In genomic region chr13:73465629-73465974, GRCh38 we compare ENCODE assay signal across 10 cellular contexts.
DNase-seq lines count a peak whose midpoint lies in the region; ATAC-seq and TF ChIP-seq lines count a peak whose summit lies in the region.
"Had no signal": no experiment of that assay in that cellular context is flagged by ENCODE, and none has a peak within 500 bp of the region (broad histone marks: within the 10 kb centered on the region; RNA-seq: fewer than 3 reads in every experiment).

No MANE protein-coding gene starts in this region.

- ATAC-seq in GM23338 (no peak), gastrocnemius medialis (peak; percentile 41 to 57)
- no peak for ATAC-seq in CD4-positive, alpha-beta T cell (ENCODE audit: poor library complexity)

- H3K36me3 ChIP-seq in GM23338 (ENCODE audit: insufficient read depth) (no peaks in the 10 kb centered on the region; the same call in 1 of the 2 replicates), SK-N-SH (replicated peaks in 1 of 2; ENCODE audit: control insufficient read depth in 1 of 2, insufficient read depth in 2 of 2, low read length in 1 of 2) (no peaks in the 10 kb centered on the region), fibroblast of lung (ENCODE audit: control insufficient read depth, insufficient read depth, low read length) (no peaks in the 10 kb centered on the region), gastrocnemius medialis (no peaks in the 10 kb centered on the region), spleen (no peaks in the 10 kb centered on the region)

- intact Hi-C loops in gastrocnemius medialis (cut with DNase I; ENCODE audit: low total_unique reads) (loop anchor here (2.0 to 5.0 kb wide), 2 partner anchors 15 to 67 kb away; no protein-coding TSS in a partner anchor), spleen (cut with DNase I; ENCODE audit: low total_unique reads) (no loop called here)
- intact Hi-C loops in CD4-positive, alpha-beta T cell (cut with DNase I, micrococcal nuclease), result no loop called here

- H3K27me3 ChIP-seq in GM23338 (ENCODE audit: insufficient read depth) (no peaks in the 10 kb centered on the region), SK-N-SH (ENCODE audit: insufficient read depth) (no peaks in the 10 kb centered on the region), fibroblast of lung (ENCODE audit: control insufficient read depth, insufficient read depth, low read length) (no peaks in the 10 kb centered on the region), gastrocnemius medialis (no peaks in the 10 kb centered on the region), spleen (replicated peaks in 1 of 7) (no peaks in the 10 kb centered on the region)
- no peaks in the 10 kb centered on the region for H3K27me3 ChIP-seq in CD4-positive, alpha-beta T cell (ENCODE audit: control insufficient read depth, insufficient read depth, low read length)

- POLR2A ChIA-PET in SK-N-SH (lab: Yijun Ruan, JAX), result no interaction called here
- POLR2A ChIA-PET in CD4-positive, alpha-beta T cell (lab: Charles Lee), result no interaction called here

- H3K4me1 ChIP-seq in GM23338 (ENCODE audit: insufficient read depth) (no peaks in the 10 kb centered on the region), SK-N-SH (ENCODE audit: control insufficient read depth in 1 of 2, insufficient read depth in 2 of 2, low read depth in 1 of 2, low read length in 1 of 2) (peaks cover 0 to 2% of the 10 kb centered on the region in 2 experiments; a peak in 1 of 4 replicates), fibroblast of lung (ENCODE audit: control insufficient read depth, extremely low read depth, insufficient read depth, low read length) (no peaks in the 10 kb centered on the region), gastrocnemius medialis (peaks cover 4 to 16% of the 10 kb centered on the region in 2 donors), spleen (no peaks in the 10 kb centered on the region)

- H4K20me1 ChIP-seq in GM23338 (replicated peaks; ENCODE audit: insufficient read depth) (no peaks in the 10 kb centered on the region), SK-N-SH (ENCODE audit: insufficient read depth) (no peaks in the 10 kb centered on the region), fibroblast of lung (ENCODE audit: control insufficient read depth, extremely low read depth, insufficient read depth, low read length) (no peaks in the 10 kb centered on the region)

- H3K4me2 ChIP-seq in GM23338, result no peak overlapping the region
- no peak overlapping the region for H3K4me2 ChIP-seq in SK-N-SH
- no peak overlapping the region for H3K4me2 ChIP-seq in fibroblast of lung (ENCODE audit: extremely low read depth, insufficient read depth, low read length)

- no peak overlapping the region for H3K27ac Mint-ChIP-seq in GM23338
- H3K27ac Mint-ChIP-seq in CD4-positive, alpha-beta T cell, result no peak overlapping the region

- H3K9me3 ChIP-seq in SK-N-SH (no peaks in the 10 kb centered on the region), fibroblast of lung (ENCODE audit: control insufficient read depth, insufficient read depth, low read depth, low read length) (no peaks in the 10 kb centered on the region), gastrocnemius medialis (no peaks in the 10 kb centered on the region), spleen (no peaks in the 10 kb centered on the region)
- H3K9me3 ChIP-seq in CD4-positive, alpha-beta T cell (ENCODE audit: control insufficient read depth, low read length), result no peaks in the 10 kb centered on the region

- H3K79me2 ChIP-seq in GM23338 (replicated peaks; ENCODE audit: insufficient read depth) (no peaks in the 10 kb centered on the region), SK-N-SH (ENCODE audit: insufficient read depth) (no peaks in the 10 kb centered on the region), fibroblast of lung (ENCODE audit: control insufficient read depth, insufficient read depth, low read length) (no peaks in the 10 kb centered on the region)

- H3K9ac ChIP-seq in SK-N-SH, result no peak overlapping the region
- H3K9ac ChIP-seq in fibroblast of lung (ENCODE audit: insufficient read depth, low read length), result no peak overlapping the region

- TF ChIP-seq POLR2A in gastrocnemius medialis (IDR thresholded peaks at IDR 0.05), result no peak
- TF ChIP-seq POLR2A in spleen (IDR thresholded peaks at IDR 0.05), result no peak

- H3K27me3 Mint-ChIP-seq in GM23338 (ENCODE audit: insufficient read depth, low read depth, poor library complexity), result no peaks in the 10 kb centered on the region
- no peaks in the 10 kb centered on the region for H3K27me3 Mint-ChIP-seq in CD4-positive, alpha-beta T cell

- WGBS in SK-N-SH (ENCODE audit: low lambda C conversion rate), result 16% methylated on average over 3 of the region's 3 CpGs
- 34 to 54% (median 39%) methylated on average over 3 of the region's 3 CpGs for WGBS in spleen, 5 donors

- DNase-seq in GM23338 (ENCODE audit: low spot score) (no peak), SK-N-SH (no peak), fibroblast of lung (ENCODE audit: low read depth in 2 of 2) (peak; percentile 27 to 64), gastrocnemius medialis (no peak), NCI-H2171 (lab: John Stamatoyannopoulos, UW) (no peak), NCI-H2196 treated with DMSO at 0.1 percent for 48 hours (lab: John Stamatoyannopoulos, UW; ENCODE audit: unreplicated experiment) (no peak), spleen (no peak)
- no peak for DNase-seq in CD4-positive, alpha-beta T cell
- DNase-seq: anterior cingulate cortex had no signal

- no peak overlapping the region for H3K27ac ChIP-seq in GM23338 (ENCODE audit: low read depth)
- no peak overlapping the region; a peak in 2 of 4 replicates for H3K27ac ChIP-seq in SK-N-SH (ENCODE audit: low read depth in 2 of 2, low read length in 1 of 2)
- no peak overlapping the region for H3K27ac ChIP-seq in fibroblast of lung (ENCODE audit: insufficient read depth, low read length)
- H3K27ac ChIP-seq in gastrocnemius medialis, result peak overlapping the region; percentile 62 to 80 (median 78)
- H3K27ac ChIP-seq in CD4-positive, alpha-beta T cell (ENCODE audit: low read depth, low read length), result no peak overlapping the region
- H3K27ac ChIP-seq in spleen, result no peak overlapping the region

- no peaks in the 10 kb centered on the region; the same call in 1 of the 2 replicates for H3K9me2 ChIP-seq in GM23338 (ENCODE audit: insufficient read depth)
- H3K9me2 ChIP-seq in SK-N-SH, result no peaks in the 10 kb centered on the region

- CTCF ChIA-PET in SK-N-SH (lab: Yijun Ruan, JAX), result no interaction called here
- CTCF ChIA-PET in CD4-positive, alpha-beta T cell (lab: Charles Lee), result no interaction called here

- H2AFZ ChIP-seq in GM23338, result peak overlapping the region; percentile 15; the same call in 1 of the 2 replicates
- H2AFZ ChIP-seq in SK-N-SH (ENCODE audit: low read depth), result peak overlapping the region; percentile 68; the same call in 1 of the 2 replicates
- no peak overlapping the region for H2AFZ ChIP-seq in fibroblast of lung (ENCODE audit: low read length)

- TF ChIP-seq EP300 in SK-N-SH (IDR thresholded peaks at IDR 0.05; ENCODE audit: borderline replicate concordance in 1 of 2, low read depth in 1 of 2, low read length in 1 of 2), result no peak

- TF ChIP-seq CTCF in GM23338 (conservative IDR thresholded peaks at IDR 0.05; ENCODE audit: low read depth in 2 of 2) (no peak), SK-N-SH (IDR thresholded peaks at IDR 0.05) (peak; percentile 16; the same call in 1 of the 2 replicates), fibroblast of lung (conservative IDR thresholded peaks at IDR 0.05 in 1 of 2, IDR thresholded peaks at IDR 0.05 in 1 of 2; ENCODE audit: low read depth in 1 of 2, low read length in 2 of 2) (no peak), gastrocnemius medialis (IDR thresholded peaks at IDR 0.05 in 4 of 5, conservative IDR thresholded peaks at IDR 0.05 in 1 of 5) (no peak), spleen (IDR thresholded peaks at IDR 0.05 in 8 of 11, conservative IDR thresholded peaks at IDR 0.05 in 3 of 11) (no peak)
- no peak for TF ChIP-seq CTCF in CD4-positive, alpha-beta T cell (IDR thresholded peaks at IDR 0.05)

- no peaks in the 10 kb centered on the region for H3K36me3 Mint-ChIP-seq in GM23338 (ENCODE audit: low read depth)
- no peaks in the 10 kb centered on the region for H3K36me3 Mint-ChIP-seq in CD4-positive, alpha-beta T cell (ENCODE audit: low read depth)

- H3K4me1 Mint-ChIP-seq in GM23338, result no peaks in the 10 kb centered on the region
- no peaks in the 10 kb centered on the region for H3K4me1 Mint-ChIP-seq in CD4-positive, alpha-beta T cell (ENCODE audit: low read depth)
- H3K4me1 Mint-ChIP-seq: neural crest cell had no signal

- H3K4me3 ChIP-seq in GM23338 (no peak overlapping the region), SK-N-SH (ENCODE audit: low read depth in 2 of 2, low read length in 1 of 2) (no peak overlapping the region), fibroblast of lung (replicated peaks in 1 of 4; ENCODE audit: control extremely low read depth in 1 of 4, insufficient read depth in 1 of 4, low read depth in 3 of 4, low read length in 4 of 4) (no peak overlapping the region), gastrocnemius medialis (no peak overlapping the region), spleen (no peak overlapping the region)

- in situ Hi-C loops in gastrocnemius medialis (cut with MboI; ENCODE audit: low sequenced_read_pairs in 4 of 4), result loop anchor here in 1 of 4 donors (5.0 kb wide), 1 partner anchor 67 kb away; no protein-coding TSS in a partner anchor

- TF ChIP-seq RAD21 in SK-N-SH (IDR thresholded peaks at IDR 0.05; ENCODE audit: low read length), result no peak

- no peak overlapping the region for H3K4me3 Mint-ChIP-seq in GM23338
- H3K4me3 Mint-ChIP-seq in CD4-positive, alpha-beta T cell, result no peak overlapping the region
- H3K4me3 Mint-ChIP-seq: neural crest cell had no signal

- peaks cover 2% of the 10 kb centered on the region; the same call in 1 of the 3 replicates for H3K9me3 Mint-ChIP-seq in GM23338
- no peaks in the 10 kb centered on the region for H3K9me3 Mint-ChIP-seq in CD4-positive, alpha-beta T cell

- H3F3A ChIP-seq in GM23338 (replicated peaks; ENCODE audit: low read depth), result no peaks in the 10 kb centered on the region
- peaks cover 9% of the 10 kb centered on the region for H3F3A ChIP-seq in SK-N-SH (replicated peaks; ENCODE audit: insufficient read depth)

TF ChIP-seq in SK-N-SH, 30 proteins besides CTCF, POLR2A, EP300 and RAD21 (continues in another document):
- TF ChIP-seq FOSL2 (IDR thresholded peaks at IDR 0.05; ENCODE audit: borderline replicate concordance, low read depth), result no peak
- TF ChIP-seq RCOR1 (IDR thresholded peaks at IDR 0.05; ENCODE audit: low read length), result no peak
- TF ChIP-seq JUND (IDR thresholded peaks at IDR 0.05), result no peak
- no peak for TF ChIP-seq ELF1 (IDR thresholded peaks at IDR 0.05)
- TF ChIP-seq USF1 (IDR thresholded peaks at IDR 0.05; ENCODE audit: borderline replicate concordance, low read depth), result no peak
- no peak for TF ChIP-seq NRF1 (IDR thresholded peaks at IDR 0.05; ENCODE audit: low read depth, low read length)
- no peak for TF ChIP-seq TCF12 (IDR thresholded peaks at IDR 0.05)

Comparison
In these comparisons a context has a peak if more than half of its experiments do, and no peak if none do; other contexts are left out.
1. ATAC-seq: peak in gastrocnemius medialis (2 of 2); none in GM23338 (single experiment) and CD4-positive, alpha-beta T cell (single experiment).
2. DNase-seq: peak in fibroblast of lung (2 of 2); none in GM23338 (single experiment), SK-N-SH (single experiment), gastrocnemius medialis (0 of 2), CD4-positive, alpha-beta T cell (0 of 10), NCI-H2171 (single experiment), NCI-H2196 treated with DMSO at 0.1 percent for 48 hours (single experiment) and spleen (single experiment).
3. H3K27ac ChIP-seq: peak in gastrocnemius medialis (4 of 4); none in GM23338 (single experiment), SK-N-SH (0 of 2), fibroblast of lung (single experiment), CD4-positive, alpha-beta T cell (single experiment) and spleen (0 of 8).